Comparison of ENCODE assay signal across 11 cellular contexts in genomic region chr3:115659861-115660260, GRCh38. TPM values are rescaled to one million over a fixed set of nuclear protein-coding genes. Genes with fewer than 3 reads are reported as not detected.
DNase-seq lines count a peak whose midpoint lies in the region; ATAC-seq and TF ChIP-seq lines count a peak whose summit lies in the region.
"Had no signal": no experiment of that assay in that cellular context is flagged by ENCODE, and none has a peak within 500 bp of the region (broad histone marks: within the 10 kb centered on the region; RNA-seq: fewer than 3 reads in every experiment).

No MANE protein-coding gene starts in this region.

- CTCF ChIA-PET in naive thymus-derived CD4-positive, alpha-beta T cell (lab: Charles Lee) = interaction anchor here (0.7 kb wide), 2 partner anchors 11 to 568 kb away, joined by 3 read pairs; no protein-coding TSS in a partner anchor

- in situ Hi-C loops in transverse colon (cut with MboI; ENCODE audit: low pct_ligation_motif_present in 1 of 4, low pct_unique_long_range_greater_than_20kb in 1 of 4, low sequenced_read_pairs in 3 of 4) = no loop called here

- peak overlapping the region; percentile 98 for H3K27ac Mint-ChIP-seq in central memory CD8-positive, alpha-beta T cell (ENCODE audit: low read depth)
- H3K27ac Mint-ChIP-seq in naive thymus-derived CD4-positive, alpha-beta T cell = peak overlapping the region in 8 of 9 donors; percentile 68 to 99 (median 88)

- H3K4me1 ChIP-seq in HUES6 (ENCODE audit: control insufficient read depth, insufficient read depth, low read length) = peaks cover 34% of the 10 kb centered on the region
- peaks cover 5 to 13% of the 10 kb centered on the region in 2 donors for H3K4me1 ChIP-seq in naive thymus-derived CD4-positive, alpha-beta T cell (ENCODE audit: control insufficient read depth in 2 of 2, insufficient read depth in 2 of 2, low read length in 2 of 2)
- peaks cover 0 to 23% (median 6%) of the 10 kb centered on the region in 4 donors for H3K4me1 ChIP-seq in transverse colon

- H3K36me3 ChIP-seq in HUES6 (ENCODE audit: control insufficient read depth, insufficient read depth, low read length) = no peaks in the 10 kb centered on the region
- H3K36me3 ChIP-seq in naive thymus-derived CD4-positive, alpha-beta T cell (ENCODE audit: control insufficient read depth in 2 of 3, insufficient read depth in 3 of 3, low read length in 3 of 3) = no peaks in the 10 kb centered on the region
- H3K36me3 ChIP-seq in transverse colon = no peaks in the 10 kb centered on the region
- H3K36me3 ChIP-seq: adrenal gland, MG63 had no signal

- H3K4me3 ChIP-seq in HUES6 (ENCODE audit: low read depth, low read length) = peak overlapping the region; percentile 69; the same call in 1 of the 2 replicates
- H3K4me3 ChIP-seq in naive thymus-derived CD4-positive, alpha-beta T cell (ENCODE audit: low read length) = no peak overlapping the region
- no peak overlapping the region for H3K4me3 ChIP-seq in transverse colon
- H3K4me3 ChIP-seq: MG63 had no signal

- H3K9me3 Mint-ChIP-seq in central memory CD8-positive, alpha-beta T cell = no peaks in the 10 kb centered on the region
- no peaks in the 10 kb centered on the region for H3K9me3 Mint-ChIP-seq in naive thymus-derived CD4-positive, alpha-beta T cell
- H3K9me3 Mint-ChIP-seq: nephron progenitor cell had no signal

- POLR2A ChIA-PET in naive thymus-derived CD4-positive, alpha-beta T cell (lab: Charles Lee) = interaction anchor here (0.7 kb wide), 1 partner anchor 124 kb away, joined by 5 read pairs; no protein-coding TSS in a partner anchor

- TF ChIP-seq CTCF in transverse colon (IDR thresholded peaks at IDR 0.05) = no peak

- H3K9me3 ChIP-seq in HUES6 (ENCODE audit: control insufficient read depth, insufficient read depth, low read depth, low read length) (no peaks in the 10 kb centered on the region), transverse colon (no peaks in the 10 kb centered on the region)
- no peaks in the 10 kb centered on the region for H3K9me3 ChIP-seq in naive thymus-derived CD4-positive, alpha-beta T cell (ENCODE audit: control insufficient read depth in 2 of 3, low read length in 3 of 3)
- H3K9me3 ChIP-seq: adrenal gland, MG63 had no signal

- DNase-seq in central memory CD8-positive, alpha-beta T cell (ENCODE audit: low spot score in 2 of 2) = no peak
- DNase-seq in naive thymus-derived CD4-positive, alpha-beta T cell = no peak
- DNase-seq in transverse colon (no peak), mucosa of gallbladder (ENCODE audit: low spot score) (no peak), SHP77 (lab: John Stamatoyannopoulos, UW) (no peak)
- DNase-seq: adrenal gland, MG63, NCI-H226, nephron progenitor cell had no signal

- H3K9ac ChIP-seq in HUES6 (ENCODE audit: low read length) = no peak overlapping the region

- H3K27me3 ChIP-seq in HUES6 (ENCODE audit: control insufficient read depth, insufficient read depth, low read length) (no peaks in the 10 kb centered on the region), transverse colon (no peaks in the 10 kb centered on the region)
- H3K27me3 ChIP-seq in naive thymus-derived CD4-positive, alpha-beta T cell (ENCODE audit: control insufficient read depth in 2 of 2, insufficient read depth in 2 of 2, low read length in 2 of 2) = no peaks in the 10 kb centered on the region
- H3K27me3 ChIP-seq: adrenal gland, MG63 had no signal

- H3K27ac ChIP-seq in HUES6 (ENCODE audit: low read depth, low read length) = no peak overlapping the region
- no peak overlapping the region for H3K27ac ChIP-seq in naive thymus-derived CD4-positive, alpha-beta T cell (ENCODE audit: low read depth, low read length)
- H3K27ac ChIP-seq in transverse colon = peak overlapping the region in 3 of 4 donors; percentile 93 to 97 (median 94)

- no peaks in the 10 kb centered on the region for H3K27me3 Mint-ChIP-seq in central memory CD8-positive, alpha-beta T cell
- peaks cover 0 to 17% (median 0%) of the 10 kb centered on the region in 5 donors for H3K27me3 Mint-ChIP-seq in naive thymus-derived CD4-positive, alpha-beta T cell

- no peak for TF ChIP-seq POLR2A in transverse colon (IDR thresholded peaks at IDR 0.05)

- 75 to 78% methylated on average over 5 of the region's 5 CpGs for WGBS in transverse colon (ENCODE audit: low coverage in 1 of 2), 2 donors

- no peak for ATAC-seq in central memory CD8-positive, alpha-beta T cell (replicated peaks; ENCODE audit: extremely low read depth, poor library complexity, severe bottlenecking)
- no peak for ATAC-seq in naive thymus-derived CD4-positive, alpha-beta T cell
- no peak for ATAC-seq in GM18858 (IDR thresholded peaks at IDR 0.05; ENCODE audit: unreplicated experiment)

- TF ChIP-seq EP300 in transverse colon (IDR thresholded peaks at IDR 0.05; ENCODE audit: low read depth) = no peak

- H3K4me1 Mint-ChIP-seq in central memory CD8-positive, alpha-beta T cell = peaks cover 25% of the 10 kb centered on the region
- H3K4me1 Mint-ChIP-seq in naive thymus-derived CD4-positive, alpha-beta T cell = peaks cover 14 to 31% (median 24%) of the 10 kb centered on the region in 7 donors

- H3K4me3 Mint-ChIP-seq in central memory CD8-positive, alpha-beta T cell = no peak overlapping the region
- H3K4me3 Mint-ChIP-seq in naive thymus-derived CD4-positive, alpha-beta T cell = peak overlapping the region in 7 of 10 donors; percentile 1 to 92 (median 21)

- intact Hi-C loops in naive thymus-derived CD4-positive, alpha-beta T cell (cut with micrococcal nuclease) = loop anchor here in 1 of 2 donors (2.0 kb wide), 1 partner anchor 1915 kb away; no protein-coding TSS in a partner anchor
- intact Hi-C loops in transverse colon (cut with DNase I; ENCODE audit: low total_unique reads) = no loop called here

- peaks cover 3% of the 10 kb centered on the region for H3K36me3 Mint-ChIP-seq in central memory CD8-positive, alpha-beta T cell (ENCODE audit: insufficient read depth)
- peaks cover 0 to 2% (median 0%) of the 10 kb centered on the region in 5 donors for H3K36me3 Mint-ChIP-seq in naive thymus-derived CD4-positive, alpha-beta T cell

RNA-seq across cellular contexts. Expression of gene GAP43, which starts 36.6 kb away (rescaled TPM):
- total RNA-seq in naive thymus-derived CD4-positive, alpha-beta T cell = not detected
- not detected for polyA plus RNA-seq in naive thymus-derived CD4-positive, alpha-beta T cell
- 1 to 10 TPM in 3 of 4 donors, not detected in 1; 2.2 to 3.5 (median 2.6) TPM for total RNA-seq in transverse colon
- total RNA-seq in mucosa of gallbladder = 1.8 TPM

Comparison
In these comparisons a context has a peak if more than half of its experiments do, and no peak if none do; other contexts are left out.
1. H3K27ac ChIP-seq: peak in transverse colon (3 of 4); none in HUES6 (single experiment) and naive thymus-derived CD4-positive, alpha-beta T cell (single experiment).